ENCODE assay signal across 1 cellular context in genomic region chr1:223482766-223483165, GRCh38.
TF ChIP-seq lines count a peak whose summit lies in the region.

No MANE protein-coding gene starts in this region.

TF ChIP-seq in GM12878, 131 proteins besides CTCF, POLR2A, EP300 and RAD21 (continued from another document):
- no peak for TF ChIP-seq CBX3 (IDR thresholded peaks at IDR 0.05; ENCODE audit: borderline replicate concordance, low read depth)
- no peak for TF ChIP-seq ATF3 (IDR thresholded peaks at IDR 0.05; ENCODE audit: borderline replicate concordance, extremely low read depth, low read depth, low read length)
- no peak for TF ChIP-seq RFX5 (IDR thresholded peaks at IDR 0.05; ENCODE audit: low read depth, low read length)
